Comparison of ENCODE assay signal across 27 cellular contexts in the genomic region with DNA sequence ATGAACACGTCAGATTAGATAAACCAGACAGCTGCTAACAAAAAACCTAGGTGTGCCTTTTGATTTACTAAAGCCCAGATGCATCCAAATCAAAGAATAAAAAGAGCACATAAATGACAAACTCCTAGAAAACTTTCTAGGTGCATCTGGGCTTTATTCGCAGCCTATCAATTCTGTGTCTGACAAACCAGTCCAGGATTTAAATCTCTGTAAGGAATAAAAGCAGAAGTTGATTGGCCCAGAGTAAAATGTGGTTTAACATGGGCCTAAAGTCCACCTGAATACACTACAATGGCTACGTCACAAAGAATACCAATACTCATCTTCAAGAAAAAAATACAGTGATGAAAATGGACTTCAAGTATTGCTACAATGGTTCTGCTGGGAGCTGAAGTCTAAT.
"Had no signal": no experiment of that assay in that cellular context is flagged by ENCODE, and none has a peak within 500 bp of the region (broad histone marks: within the 10 kb centered on the region; RNA-seq: fewer than 3 reads in every experiment).

No MANE protein-coding gene starts in this region.

- H3K4me3 ChIP-seq: stomach, suprapubic skin, testis, thoracic aorta, thyroid gland, tibial artery, tibial nerve, transverse colon, upper lobe of left lung, upper lobe of right lung, uterus, vagina had no signal

- H3K27ac ChIP-seq: stomach, suprapubic skin, testis, thoracic aorta, thyroid gland, tibial artery, tibial nerve, transverse colon, upper lobe of left lung, upper lobe of right lung, uterus, vagina had no signal

- H3K36me3 ChIP-seq: stomach, suprapubic skin, thoracic aorta, thyroid gland, tibial artery, tibial nerve, transverse colon, upper lobe of left lung, upper lobe of right lung, uterus, vagina had no signal

- H3K4me1 ChIP-seq: suprapubic skin, testis, thyroid gland, upper lobe of right lung, uterus, vagina had no signal

- H3K27me3 ChIP-seq: stomach, suprapubic skin, testis, thyroid gland, tibial artery, tibial nerve, transverse colon, upper lobe of left lung, upper lobe of right lung, uterus, vagina had no signal

- DNase-seq: stimulated activated CD4-positive, alpha-beta T cell treated with anti-CD3 and anti-CD28 coated beads, Interleukin-2, amount 100 ng/mL, for 48 hours; stimulated activated CD4-positive, alpha-beta T cell treated with anti-CD3 and anti-CD28 coated beads, Interleukin-4, amount 100 ng/mL, for 1 hour; stimulated activated CD4-positive, alpha-beta T cell treated with anti-CD3 and anti-CD28 coated beads, Interleukin-4, amount 100 ng/mL, for 24 hours; stimulated activated CD4-positive, alpha-beta T cell treated with anti-CD3 and anti-CD28 coated beads, Interleukin-4, amount 100 ng/mL, for 4 hours; stimulated activated CD8-positive, alpha-beta memory T cell treated with anti-CD3 and anti-CD28 coated beads, Interleukin-4, amount 100 ng/mL, for 48 hours; stimulated activated naive B cell treated with anti-CD40 and anti-IgM and Interleukin-4, amounts not matched to agents 10 μg/mL and 1 μg/mL and 100 μg/mL, for 72 hours; stimulated activated naive CD4-positive, alpha-beta T cell; stimulated activated naive CD4-positive, alpha-beta T cell treated with Interleukin-2 at 50 U/mL for 16 hours; stimulated activated naive CD8-positive, alpha-beta T cell treated with anti-CD3 and anti-CD28 coated beads, Interleukin-15, amount 100 ng/mL, for 72 hours; stimulated activated naive CD8-positive, alpha-beta T cell treated with anti-CD3 and anti-CD28 coated beads, Interleukin-15, Interleukin-2, amounts not matched to agents 100 U/mL and 50 U/mL, for 24 hours; stomach; substantia nigra; testis; thyroid gland; tibial artery; transverse colon; trophoblast cell; upper lobe of left lung; upper lobe of right lung; uterus had no signal

- FAIRE-seq: urothelium cell line had no signal

- ATAC-seq: stimulated activated effector memory CD8-positive, alpha-beta T cell treated with anti-CD3 and anti-CD28 coated beads, Interleukin-12 subunit alpha, Interleukin-12 subunit beta, amount 100 ng/mL, for 72 hours; stimulated activated memory B cell treated with anti-CD40 and anti-IgM and Interleukin-4, amounts not matched to agents 10 μg/mL and 1 μg/mL and 100 μg/mL, for 72 hours; stimulated activated naive B cell treated with anti-CD40 and anti-IgM and Interleukin-4, amounts not matched to agents 10 μg/mL and 1 μg/mL and 100 μg/mL, for 72 hours; stimulated activated naive CD8-positive, alpha-beta T cell treated with anti-CD3 and anti-CD28 coated beads, Interleukin-15, amount 100 ng/mL, for 72 hours; stimulated activated naive CD8-positive, alpha-beta T cell treated with anti-CD3 and anti-CD28 coated beads, Interleukin-15, Interleukin-2, amounts not matched to agents 100 U/mL and 50 U/mL, for 24 hours; upper lobe of right lung had no signal

- H3K9me3 ChIP-seq: stomach, suprapubic skin, testis, thoracic aorta, thyroid gland, tibial artery, tibial nerve, transverse colon, upper lobe of left lung, upper lobe of right lung, uterus, vagina had no signal
